8 cellular contexts compared by ENCODE assay signal in the genomic region with DNA sequence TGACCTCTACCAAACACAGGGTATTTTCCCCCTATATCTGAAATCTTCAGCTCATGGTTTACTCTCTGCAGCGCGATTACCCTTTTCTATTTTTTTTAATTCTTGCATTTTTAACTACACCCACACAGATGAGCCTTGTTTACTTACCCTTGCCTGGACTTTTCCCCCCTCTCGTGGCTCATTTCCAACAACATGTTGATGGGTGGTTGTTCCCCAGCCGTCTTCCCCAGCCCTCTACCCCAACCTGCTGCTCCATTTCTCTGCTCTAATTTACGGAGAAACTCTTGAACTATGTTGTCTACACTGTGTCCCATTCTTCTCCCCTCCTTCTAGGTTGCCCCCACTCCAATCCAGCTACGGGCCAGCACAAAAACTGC. TPM values are rescaled to one million over a fixed set of nuclear protein-coding genes. Genes with fewer than 3 reads are reported as not detected.
A peak's percentile ranks its signal among the peaks of the same experiment; 100 is the strongest.
DNase-seq lines count a peak whose midpoint lies in the region; ATAC-seq and TF ChIP-seq lines count a peak whose summit lies in the region.

No MANE protein-coding gene starts in this region.

- peak overlapping the region; percentile 95 for H3K27ac ChIP-seq in WERI-Rb-1
- peak overlapping the region; percentile 74 for H3K27ac ChIP-seq in smooth muscle cell (ENCODE audit: low read depth)

- ATAC-seq in GM21528 (IDR thresholded peaks at IDR 0.05; ENCODE audit: low FRiP score, unreplicated experiment) (peak; percentile 8), GM18520 (IDR thresholded peaks at IDR 0.05; ENCODE audit: unreplicated experiment) (no peak)

- peaks cover 5% of the 10 kb centered on the region for H3K4me1 ChIP-seq in smooth muscle cell (ENCODE audit: low read depth)

- peak overlapping the region; percentile 80 for H3K9ac ChIP-seq in smooth muscle cell (ENCODE audit: low read depth)

- peak overlapping the region; percentile 91 for H2AFZ ChIP-seq in smooth muscle cell (ENCODE audit: low read depth)

- H3K4me2 ChIP-seq in smooth muscle cell = peak overlapping the region; percentile 82

- H3K27me3 ChIP-seq in WERI-Rb-1 (ENCODE audit: insufficient read depth, low read depth, severe bottlenecking) (no peaks in the 10 kb centered on the region), smooth muscle cell (ENCODE audit: low read depth) (no peaks in the 10 kb centered on the region)

- 50% methylated on average over 6 of the region's 6 CpGs for WGBS in smooth muscle cell (ENCODE audit: low lambda C conversion rate)

- H3K9me3 ChIP-seq in WERI-Rb-1 (ENCODE audit: severe bottlenecking) = peaks cover 6% of the 10 kb centered on the region
- H3K9me3 ChIP-seq in iPS-18c (ENCODE audit: control insufficient read depth, insufficient read depth, low read length) = no peaks in the 10 kb centered on the region
- peaks cover 19% of the 10 kb centered on the region for H3K9me3 ChIP-seq in smooth muscle cell (replicated peaks; ENCODE audit: low read depth)

- H3K4me3 ChIP-seq in WERI-Rb-1 (ENCODE audit: low read depth, low read length) = peak overlapping the region; percentile 85
- H3K4me3 ChIP-seq in iPS-18c (ENCODE audit: insufficient read depth, low read depth, low read length) = peak overlapping the region; percentile 74
- H3K4me3 ChIP-seq in smooth muscle cell = peak overlapping the region; percentile 73

- H3F3A ChIP-seq in smooth muscle cell (ENCODE audit: low read depth) = no peaks in the 10 kb centered on the region

- H3K36me3 ChIP-seq in WERI-Rb-1 (peaks cover 26% of the 10 kb centered on the region), smooth muscle cell (ENCODE audit: low read depth) (peaks cover 19% of the 10 kb centered on the region)

- peaks cover 53% of the 10 kb centered on the region for H3K79me2 ChIP-seq in smooth muscle cell (ENCODE audit: low read depth)

- H4K20me1 ChIP-seq in smooth muscle cell (ENCODE audit: low read depth) = no peaks in the 10 kb centered on the region

- TF ChIP-seq CTCF in WERI-Rb-1 (IDR thresholded peaks at IDR 0.05; ENCODE audit: low read depth, low read length) (no peak), smooth muscle cell (IDR thresholded peaks at IDR 0.05; ENCODE audit: borderline replicate concordance, insufficient read depth, poor library complexity, severe bottlenecking) (no peak)

- DNase-seq in WERI-Rb-1 (no peak), smooth muscle cell (lab: John Stamatoyannopoulos, UW; ENCODE audit: unreplicated experiment) (no peak), A172 (ENCODE audit: low spot score) (no peak), hippocampal formation (lab: John Stamatoyannopoulos, UW) (no peak), DMS153 treated with DMSO at 0.1 percent for 48 hours (lab: John Stamatoyannopoulos, UW; ENCODE audit: unreplicated experiment) (no peak)

RNA-seq across cellular contexts. Expression of gene ZNF790, which starts 0.7 kb away (rescaled TPM):
- total RNA-seq in smooth muscle cell = 7.8 and 12.6 TPM in 2 replicates
- 2.6 and 5.0 TPM in 2 replicates for polyA plus RNA-seq in smooth muscle cell
- total RNA-seq in A172 (2014; rRNA removed; shearing (Covaris generic)) = 0.12 and 0.57 TPM in 2 replicates

RNA-seq across cellular contexts. Expression of gene ZNF345, which starts 13.2 kb away (rescaled TPM):
- 2.6 and 4.8 TPM in 2 replicates for total RNA-seq in smooth muscle cell
- polyA plus RNA-seq in smooth muscle cell = 1.2 and 1.7 TPM in 2 replicates
- 4.0 and 4.3 TPM in 2 replicates for total RNA-seq in A172 (2014; rRNA removed; shearing (Covaris generic))
